In genomic region chr11:62771144-62772021, GRCh38 we compare ENCODE assay signal across 8 cellular contexts. TPM values are rescaled to one million over a fixed set of nuclear protein-coding genes. Genes with fewer than 3 reads are reported as not detected.
A peak's percentile ranks its signal among the peaks of the same experiment; 100 is the strongest.
DNase-seq lines count a peak whose midpoint lies in the region; ATAC-seq and TF ChIP-seq lines count a peak whose summit lies in the region.

A gene with protein sequence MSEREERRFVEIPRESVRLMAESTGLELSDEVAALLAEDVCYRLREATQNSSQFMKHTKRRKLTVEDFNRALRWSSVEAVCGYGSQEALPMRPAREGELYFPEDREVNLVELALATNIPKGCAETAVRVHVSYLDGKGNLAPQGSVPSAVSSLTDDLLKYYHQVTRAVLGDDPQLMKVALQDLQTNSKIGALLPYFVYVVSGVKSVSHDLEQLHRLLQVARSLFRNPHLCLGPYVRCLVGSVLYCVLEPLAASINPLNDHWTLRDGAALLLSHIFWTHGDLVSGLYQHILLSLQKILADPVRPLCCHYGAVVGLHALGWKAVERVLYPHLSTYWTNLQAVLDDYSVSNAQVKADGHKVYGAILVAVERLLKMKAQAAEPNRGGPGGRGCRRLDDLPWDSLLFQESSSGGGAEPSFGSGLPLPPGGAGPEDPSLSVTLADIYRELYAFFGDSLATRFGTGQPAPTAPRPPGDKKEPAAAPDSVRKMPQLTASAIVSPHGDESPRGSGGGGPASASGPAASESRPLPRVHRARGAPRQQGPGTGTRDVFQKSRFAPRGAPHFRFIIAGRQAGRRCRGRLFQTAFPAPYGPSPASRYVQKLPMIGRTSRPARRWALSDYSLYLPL (plus strand): TSS chr11:62771396. CDS start chr11:62775784, 4,388 bp downstream.

- no peaks in the 10 kb centered on the region for H3K27me3 Mint-ChIP-seq in activated T-helper 17 cell treated with anti-CD3 and anti-CD28 coated beads, Interleukin-2, amount 50 U/mL, for 72 hours
- no peaks in the 10 kb centered on the region for H3K27me3 Mint-ChIP-seq in natural killer cell (ENCODE audit: low read depth in 2 of 2)

- H3K4me3 ChIP-seq in DND-41 (ENCODE audit: low read depth in 1 of 2, low read length in 2 of 2) (peak within 1 kb of the TSS; percentile 41 to 69), Karpas-422 (ENCODE audit: low read length) (peak within 1 kb of the TSS; percentile 98), fibroblast of mammary gland (ENCODE audit: control insufficient read depth, low read depth, low read length) (peak within 1 kb of the TSS; percentile 67)

- ATAC-seq in DND-41 (ENCODE audit: insufficient read depth, low read depth) (peak; percentile 92), GM21825 (IDR thresholded peaks at IDR 0.05; ENCODE audit: unreplicated experiment) (peak; percentile 74), natural killer cell (peak; percentile 87 to 95 (median 89))
- peak; percentile 93 for ATAC-seq in activated T-helper 17 cell treated with anti-CD3 and anti-CD28 coated beads, Interleukin-2, amount 50 U/mL, for 72 hours (replicated peaks)

- intact Hi-C loops in natural killer cell (cut with micrococcal nuclease): loop anchor here (1.0 kb wide), 2 partner anchors 10 to 15 kb away; partner anchors contain the start of gene POLR2G

- H4K20me1 ChIP-seq in DND-41 (ENCODE audit: insufficient read depth, low read length): no peaks in the 10 kb centered on the region
- H4K20me1 ChIP-seq in Karpas-422 (ENCODE audit: insufficient read depth, low read depth, low read length): no peaks in the 10 kb centered on the region

- H3K79me2 ChIP-seq in DND-41 (ENCODE audit: insufficient read depth, low read length) (peaks cover 35% of the 10 kb centered on the region), Karpas-422 (ENCODE audit: low read length) (peaks cover 28% of the 10 kb centered on the region)

- H3K27ac Mint-ChIP-seq in activated T-helper 17 cell treated with anti-CD3 and anti-CD28 coated beads, Interleukin-2, amount 50 U/mL, for 72 hours: peak within 1 kb of the TSS; percentile 89
- H3K27ac Mint-ChIP-seq in natural killer cell: peak within 1 kb of the TSS; percentile 93 to 99

- DNase-seq in DND-41: peak; percentile 97
- peak; percentile 97 for DNase-seq in Karpas-422
- DNase-seq in RPMI8226: peak; percentile 99
- peak; percentile 96 for DNase-seq in fibroblast of mammary gland (ENCODE audit: low read depth)
- peak; percentile 89 for DNase-seq in natural killer cell
- peak; percentile 95 for DNase-seq in stimulated activated naive CD4-positive, alpha-beta T cell treated with Interleukin-2 at 50 U/mL for 16 hours (lab: John Stamatoyannopoulos, UW)

- peaks cover 31% of the 10 kb centered on the region for H3K36me3 Mint-ChIP-seq in activated T-helper 17 cell treated with anti-CD3 and anti-CD28 coated beads, Interleukin-2, amount 50 U/mL, for 72 hours (ENCODE audit: low read depth)
- no peaks in the 10 kb centered on the region for H3K36me3 Mint-ChIP-seq in natural killer cell

- peak within 1 kb of the TSS; percentile 60 for H3K9ac ChIP-seq in DND-41 (ENCODE audit: low read depth, low read length)
- peak within 1 kb of the TSS; percentile 90 for H3K9ac ChIP-seq in Karpas-422 (ENCODE audit: low read length)

- H3K9me2 ChIP-seq in Karpas-422 (replicated peaks; ENCODE audit: insufficient read depth, low read length): no peaks in the 10 kb centered on the region

- H3K27me3 ChIP-seq in DND-41 (ENCODE audit: insufficient read depth, low read length, poor library complexity) (no peaks in the 10 kb centered on the region), Karpas-422 (ENCODE audit: low read length) (no peaks in the 10 kb centered on the region)

- no peaks in the 10 kb centered on the region for H3K9me3 Mint-ChIP-seq in activated T-helper 17 cell treated with anti-CD3 and anti-CD28 coated beads, Interleukin-2, amount 50 U/mL, for 72 hours
- no peaks in the 10 kb centered on the region for H3K9me3 Mint-ChIP-seq in natural killer cell

- no peak for TF ChIP-seq CTCF in DND-41 (IDR thresholded peaks at IDR 0.05; ENCODE audit: borderline replicate concordance, extremely low read depth, low read length, poor library complexity, severe bottlenecking)
- no peak for TF ChIP-seq CTCF in fibroblast of mammary gland (conservative IDR thresholded peaks at IDR 0.05; ENCODE audit: control insufficient read depth, insufficient read depth, low read depth, low read length)
- TF ChIP-seq CTCF in natural killer cell (IDR thresholded peaks at IDR 0.05): no peak

- H3K4me3 Mint-ChIP-seq in activated T-helper 17 cell treated with anti-CD3 and anti-CD28 coated beads, Interleukin-2, amount 50 U/mL, for 72 hours: peak within 1 kb of the TSS; percentile 93
- H3K4me3 Mint-ChIP-seq in natural killer cell: peak within 1 kb of the TSS; percentile 93

- peaks cover 33% of the 10 kb centered on the region for H3K36me3 ChIP-seq in DND-41 (ENCODE audit: insufficient read depth, low read length)
- H3K36me3 ChIP-seq in Karpas-422 (ENCODE audit: insufficient read depth, low read length): no peaks in the 10 kb centered on the region

- H3K4me2 ChIP-seq in DND-41 (ENCODE audit: insufficient read depth, low read length): peak within 1 kb of the TSS; percentile 77
- peak within 1 kb of the TSS; percentile 98 for H3K4me2 ChIP-seq in Karpas-422 (ENCODE audit: low read depth, low read length, poor library complexity, severe bottlenecking)

- H3K27ac ChIP-seq in DND-41 (ENCODE audit: low read length) (peak within 1 kb of the TSS; percentile 78), Karpas-422 (ENCODE audit: low read length) (peak within 1 kb of the TSS; percentile 62)

- peaks cover 17% of the 10 kb centered on the region for H3K4me1 Mint-ChIP-seq in activated T-helper 17 cell treated with anti-CD3 and anti-CD28 coated beads, Interleukin-2, amount 50 U/mL, for 72 hours
- peaks cover 17 to 25% of the 10 kb centered on the region in 2 donors for H3K4me1 Mint-ChIP-seq in natural killer cell

- H3K9me3 ChIP-seq in DND-41 (ENCODE audit: insufficient read depth, low read length, severe bottlenecking) (no peaks in the 10 kb centered on the region), Karpas-422 (ENCODE audit: low read length) (no peaks in the 10 kb centered on the region)

- H2AFZ ChIP-seq in DND-41 (ENCODE audit: low read depth, low read length): peak within 1 kb of the TSS; percentile 73
- H2AFZ ChIP-seq in Karpas-422 (ENCODE audit: low read length): peak within 1 kb of the TSS; percentile 94

- H3K4me1 ChIP-seq in DND-41 (ENCODE audit: insufficient read depth, low read length): peaks cover 27% of the 10 kb centered on the region
- peaks cover 28% of the 10 kb centered on the region for H3K4me1 ChIP-seq in Karpas-422 (ENCODE audit: low read length)

RNA-seq across cellular contexts. Expression of the gene that starts here (rescaled TPM):
- 10.4 and 30.1 TPM in 2 replicates for total RNA-seq in Karpas-422 (2014; rRNA removed; shearing (Covaris generic); ENCODE audit: low replicate concordance)
- total RNA-seq in activated T-helper 17 cell treated with anti-CD3 and anti-CD28 coated beads, Interleukin-2, amount 50 U/mL, for 72 hours: 10 to 100 TPM; 14.1 to 27.5 TPM
- 10 to 100 TPM; 18.4 to 20.3 (median 18.8) TPM for total RNA-seq in natural killer cell

Comparison
In these comparisons a context has a peak if more than half of its experiments do, and no peak if none do; other contexts are left out.
1. Peak in every context shown above with its lines: DNase-seq, ATAC-seq, H3K4me3 ChIP-seq and H3K27ac ChIP-seq.